Comparison of ENCODE assay signal across 2 cellular contexts in genomic region chr3:168063122-168063521, GRCh38.
TF ChIP-seq lines count a peak whose summit lies in the region.

No MANE protein-coding gene starts in this region.

TF ChIP-seq in SK-N-SH, 30 proteins besides CTCF, POLR2A, EP300 and RAD21 (continued from another document):
- TF ChIP-seq USF1 (IDR thresholded peaks at IDR 0.05; ENCODE audit: borderline replicate concordance, low read depth) (no peak), MXI1 (IDR thresholded peaks at IDR 0.05; ENCODE audit: low read depth, low read length) (no peak), TEAD4 (IDR thresholded peaks at IDR 0.05; ENCODE audit: borderline replicate concordance, insufficient read depth) (no peak), MAX (IDR thresholded peaks at IDR 0.05; ENCODE audit: low read depth) (no peak), FOXM1 (IDR thresholded peaks at IDR 0.05; ENCODE audit: low read depth) (no peak), ZBTB33 (IDR thresholded peaks at IDR 0.05; ENCODE audit: borderline replicate concordance, low read depth) (no peak), FOXJ3 (CRISPR knock-in tag; IDR thresholded peaks at IDR 0.05) (no peak), JUND (IDR thresholded peaks at IDR 0.05) (no peak), CHD2 (IDR thresholded peaks at IDR 0.05; ENCODE audit: low read length, partially characterized antibody) (no peak), ELF1 (IDR thresholded peaks at IDR 0.05) (no peak), USF2 (IDR thresholded peaks at IDR 0.05; ENCODE audit: borderline replicate concordance, low read depth, low read length) (no peak), GATA2 (CRISPR knock-in tag; IDR thresholded peaks at IDR 0.05) (no peak), PBX3 (IDR thresholded peaks at IDR 0.05) (no peak), RCOR1 (IDR thresholded peaks at IDR 0.05; ENCODE audit: low read length) (no peak), REST (IDR thresholded peaks at IDR 0.05; ENCODE audit: low read depth, low read length) (no peak)

TF ChIP-seq in SK-N-SH treated with all-trans-retinoic acid at 6 μM for 48 hours, 23 proteins besides CTCF, POLR2A, EP300 and RAD21 (continued from another document):
- no peak for TF ChIP-seq ZC3H10 (CRISPR knock-in tag; IDR thresholded peaks at IDR 0.05)
- no peak for TF ChIP-seq ISL1 (CRISPR knock-in tag; IDR thresholded peaks at IDR 0.05)
- no peak for TF ChIP-seq POU6F1 (CRISPR knock-in tag; IDR thresholded peaks at IDR 0.05; ENCODE audit: borderline replicate concordance, low read depth)
- no peak for TF ChIP-seq PPARA (CRISPR knock-in tag; IDR thresholded peaks at IDR 0.05; ENCODE audit: borderline replicate concordance)
- TF ChIP-seq SNAI2 (CRISPR knock-in tag; IDR thresholded peaks at IDR 0.05): no peak
- no peak for TF ChIP-seq ARNTL (CRISPR knock-in tag; IDR thresholded peaks at IDR 0.05; ENCODE audit: borderline replicate concordance, low read depth)
- no peak for TF ChIP-seq ZNF70 (CRISPR knock-in tag; IDR thresholded peaks at IDR 0.05)
